ENCODE assay signal across 14 cellular contexts in the genomic region with DNA sequence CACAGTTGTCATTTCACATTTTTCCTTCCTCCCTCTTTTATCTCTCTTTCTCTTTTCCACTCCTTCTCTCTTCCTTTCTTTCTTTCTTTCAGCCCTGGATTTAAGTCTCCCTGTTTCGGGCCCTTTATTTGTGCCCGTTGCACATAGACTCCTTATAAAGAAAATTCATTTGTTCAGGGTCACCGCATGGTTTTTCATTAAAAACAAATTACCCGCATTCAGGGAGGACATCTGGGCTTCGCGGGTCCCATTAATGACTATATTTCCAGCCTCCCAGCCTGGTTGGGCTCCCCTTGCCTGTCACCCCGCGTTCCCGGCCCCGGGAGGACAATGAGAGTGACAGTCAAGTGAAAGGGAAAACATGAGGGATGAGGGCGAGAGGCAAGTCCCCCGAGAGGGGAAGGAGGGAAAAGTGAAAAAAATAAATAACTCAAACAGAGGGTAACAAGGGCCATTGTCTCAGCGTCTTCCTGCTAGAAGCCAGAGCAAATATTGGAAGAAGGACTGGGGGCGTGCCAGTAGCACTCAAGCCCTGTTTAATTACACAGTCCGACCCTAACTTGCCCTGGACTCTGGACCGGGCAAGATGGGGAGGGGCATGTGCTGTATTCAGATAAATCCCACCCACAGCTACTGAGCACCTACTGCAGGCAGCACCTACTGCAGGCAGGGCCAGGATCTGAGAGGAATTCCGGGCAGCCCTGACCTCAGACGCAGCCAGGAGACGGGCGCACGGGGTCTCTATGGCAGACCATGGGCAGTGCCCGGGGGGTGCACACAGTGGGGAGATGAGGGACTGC.
DNase-seq lines count a peak whose midpoint lies in the region; ATAC-seq and TF ChIP-seq lines count a peak whose summit lies in the region.
"Had no signal": no experiment of that assay in that cellular context is flagged by ENCODE, and none has a peak within 500 bp of the region (broad histone marks: within the 10 kb centered on the region; RNA-seq: fewer than 3 reads in every experiment).

No MANE protein-coding gene starts in this region.

- no peaks in the 10 kb centered on the region for H3K9me3 ChIP-seq in right lobe of liver

- intact Hi-C loops in right lobe of liver (cut with DNase I), result no loop called here

- H3K36me3 ChIP-seq in right lobe of liver, result no peaks in the 10 kb centered on the region

- H3K4me1 ChIP-seq in right lobe of liver, result peaks cover 0 to 13% (median 4%) of the 10 kb centered on the region in 4 donors

- H3K27ac Mint-ChIP-seq in type B pancreatic cell, result no peak overlapping the region
- H3K27ac Mint-ChIP-seq: activated CD4-positive, alpha-beta memory T cell treated with anti-CD3 and anti-CD28 coated beads for 36 hours had no signal

- H3K4me3 ChIP-seq in right lobe of liver, result no peak overlapping the region
- H3K4me3 ChIP-seq: K562 had no signal

- TF ChIP-seq POLR2A in right lobe of liver (IDR thresholded peaks at IDR 0.05), result no peak

- H3K27me3 Mint-ChIP-seq in type B pancreatic cell, result peaks cover 76% of the 10 kb centered on the region

- TF ChIP-seq CTCF in right lobe of liver (IDR thresholded peaks at IDR 0.05) (no peak), type B pancreatic cell (conservative IDR thresholded peaks at IDR 0.05) (no peak)

- H3K9me3 Mint-ChIP-seq in type B pancreatic cell, result no peaks in the 10 kb centered on the region
- H3K9me3 Mint-ChIP-seq: activated CD4-positive, alpha-beta memory T cell treated with anti-CD3 and anti-CD28 coated beads for 36 hours had no signal

- H3K4me3 Mint-ChIP-seq in type B pancreatic cell, result peak overlapping the region; percentile 33
- H3K4me3 Mint-ChIP-seq: activated CD4-positive, alpha-beta memory T cell treated with anti-CD3 and anti-CD28 coated beads for 36 hours had no signal

- H3K36me3 Mint-ChIP-seq in type B pancreatic cell, result no peaks in the 10 kb centered on the region
- H3K36me3 Mint-ChIP-seq: activated CD4-positive, alpha-beta memory T cell treated with anti-CD3 and anti-CD28 coated beads for 36 hours had no signal

- peak; percentile 30 for DNase-seq in NCI-H1436 (lab: John Stamatoyannopoulos, UW)
- no peak for DNase-seq in NCI-H1436 treated with DMSO at 0.1 percent for 48 hours (lab: John Stamatoyannopoulos, UW)
- peak; percentile 61 for DNase-seq in NCI-H526 treated with DMSO at 0.1 percent for 48 hours (lab: John Stamatoyannopoulos, UW)
- peak in 2 of 3 donors; percentile 68 to 73 for DNase-seq in right lobe of liver
- no peak for DNase-seq in type B pancreatic cell (ENCODE audit: extremely low spot score, unreplicated experiment)
- DNase-seq in T-helper 1 cell, result no peak
- no peak for DNase-seq in activated CD8-positive, alpha-beta memory T cell treated with anti-CD3 and anti-CD28 coated beads, Interleukin-2, amount 50 U/mL, for 48 hours
- no peak for DNase-seq in activated gamma-delta T cell (lab: John Stamatoyannopoulos, UW)
- DNase-seq: 8988T; activated CD4-positive, alpha-beta memory T cell treated with anti-CD3 and anti-CD28 coated beads for 36 hours; foreskin melanocyte; NCI-H226; T-helper 9 cell had no signal

- no peak overlapping the region for H3K27ac ChIP-seq in right lobe of liver

- peak; percentile 71 to 88 (median 85) for ATAC-seq in right lobe of liver
- ATAC-seq: K562 had no signal

- WGBS in right lobe of liver (ENCODE audit: insufficient coverage, low coverage, low lambda C conversion rate, missing lambda C conversion rate), result 39% methylated on average over 17 of the region's 22 CpGs

- H3K4me1 Mint-ChIP-seq in type B pancreatic cell (ENCODE audit: unreplicated experiment), result peaks cover 8% of the 10 kb centered on the region

- no peaks in the 10 kb centered on the region for H3K27me3 ChIP-seq in right lobe of liver

Comparison
In these comparisons a context has a peak if more than half of its experiments do, and no peak if none do; other contexts are left out.
1. DNase-seq: peak in NCI-H1436 (single experiment), NCI-H526 treated with DMSO at 0.1 percent for 48 hours (single experiment) and right lobe of liver (2 of 3); none in NCI-H1436 treated with DMSO at 0.1 percent for 48 hours (single experiment), type B pancreatic cell (single experiment), T-helper 1 cell (0 of 5), activated CD8-positive, alpha-beta memory T cell treated with anti-CD3 and anti-CD28 coated beads, Interleukin-2, amount 50 U/mL, for 48 hours (single experiment) and activated gamma-delta T cell (single experiment).